1 cellular context compared by ENCODE assay signal in the genomic region with DNA sequence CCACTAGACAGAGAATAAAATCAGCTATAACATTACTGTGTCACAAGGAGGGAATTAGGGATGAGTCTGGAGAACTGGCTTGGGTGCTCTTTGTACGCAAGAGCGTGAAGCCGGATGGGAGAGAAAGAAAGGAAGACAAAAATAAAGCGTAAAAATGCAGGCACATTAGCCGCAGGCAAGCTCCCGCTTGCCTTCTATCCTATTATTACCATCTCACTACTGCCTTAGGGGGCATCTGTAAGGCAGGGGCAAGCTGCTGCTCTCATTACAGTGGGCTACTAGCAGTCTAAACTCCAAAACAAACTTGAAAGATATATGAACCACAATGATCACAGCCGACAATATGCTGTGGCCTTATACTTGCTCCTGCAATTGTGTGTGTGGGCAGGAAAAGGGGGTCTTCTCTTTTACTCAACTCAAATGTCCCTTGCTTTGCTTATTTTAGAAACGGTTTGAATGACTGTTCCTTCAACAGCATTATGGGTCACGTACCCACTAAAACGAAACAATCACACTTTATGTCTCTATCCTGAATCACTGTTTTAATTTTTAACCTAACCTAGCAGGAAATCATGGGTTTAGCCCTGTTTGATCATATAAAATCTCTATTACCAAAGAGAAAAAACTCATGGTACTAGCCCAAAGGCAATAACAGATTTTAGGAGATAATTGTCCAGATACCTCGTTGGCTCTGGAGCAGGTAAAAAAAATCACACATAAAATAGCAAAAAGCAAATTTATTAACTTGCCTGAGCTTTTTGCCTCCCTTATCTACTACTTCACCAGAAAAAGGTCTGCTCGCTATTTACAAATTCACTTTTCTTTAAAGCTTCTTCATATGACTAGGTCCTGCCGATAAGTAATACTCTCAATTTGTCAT.
TF ChIP-seq lines count a peak whose summit lies in the region.

No MANE protein-coding gene starts in this region.

TF ChIP-seq in HEK293, 187 proteins besides CTCF, POLR2A, EP300 and RAD21 (continued from another document):
- TF ChIP-seq, protein P1, sequence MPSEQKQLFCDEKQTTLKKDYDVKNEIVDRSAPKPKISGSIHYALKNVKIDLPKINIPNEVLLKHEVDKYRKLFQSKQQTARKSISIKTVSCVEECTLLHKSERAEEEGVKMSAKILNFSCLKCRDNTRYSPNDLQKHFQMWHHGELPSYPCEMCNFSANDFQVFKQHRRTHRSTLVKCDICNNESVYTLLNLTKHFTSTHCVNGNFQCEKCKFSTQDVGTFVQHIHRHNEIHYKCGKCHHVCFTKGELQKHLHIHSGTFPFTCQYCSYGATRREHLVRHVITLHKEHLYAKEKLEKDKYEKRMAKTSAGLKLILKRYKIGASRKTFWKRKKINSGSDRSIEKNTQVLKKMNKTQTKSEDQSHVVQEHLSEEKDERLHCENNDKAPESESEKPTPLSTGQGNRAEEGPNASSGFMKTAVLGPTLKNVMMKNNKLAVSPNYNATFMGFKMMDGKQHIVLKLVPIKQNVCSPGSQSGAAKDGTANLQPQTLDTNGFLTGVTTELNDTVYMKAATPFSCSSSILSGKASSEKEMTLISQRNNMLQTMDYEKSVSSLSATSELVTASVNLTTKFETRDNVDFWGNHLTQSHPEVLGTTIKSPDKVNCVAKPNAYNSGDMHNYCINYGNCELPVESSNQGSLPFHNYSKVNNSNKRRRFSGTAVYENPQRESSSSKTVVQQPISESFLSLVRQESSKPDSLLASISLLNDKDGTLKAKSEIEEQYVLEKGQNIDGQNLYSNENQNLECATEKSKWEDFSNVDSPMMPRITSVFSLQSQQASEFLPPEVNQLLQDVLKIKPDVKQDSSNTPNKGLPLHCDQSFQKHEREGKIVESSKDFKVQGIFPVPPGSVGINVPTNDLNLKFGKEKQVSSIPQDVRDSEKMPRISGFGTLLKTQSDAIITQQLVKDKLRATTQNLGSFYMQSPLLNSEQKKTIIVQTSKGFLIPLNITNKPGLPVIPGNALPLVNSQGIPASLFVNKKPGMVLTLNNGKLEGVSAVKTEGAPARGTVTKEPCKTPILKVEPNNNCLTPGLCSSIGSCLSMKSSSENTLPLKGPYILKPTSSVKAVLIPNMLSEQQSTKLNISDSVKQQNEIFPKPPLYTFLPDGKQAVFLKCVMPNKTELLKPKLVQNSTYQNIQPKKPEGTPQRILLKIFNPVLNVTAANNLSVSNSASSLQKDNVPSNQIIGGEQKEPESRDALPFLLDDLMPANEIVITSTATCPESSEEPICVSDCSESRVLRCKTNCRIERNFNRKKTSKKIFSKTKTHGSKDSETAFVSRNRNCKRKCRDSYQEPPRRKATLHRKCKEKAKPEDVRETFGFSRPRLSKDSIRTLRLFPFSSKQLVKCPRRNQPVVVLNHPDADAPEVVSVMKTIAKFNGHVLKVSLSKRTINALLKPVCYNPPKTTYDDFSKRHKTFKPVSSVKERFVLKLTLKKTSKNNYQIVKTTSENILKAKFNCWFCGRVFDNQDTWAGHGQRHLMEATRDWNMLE (tag by site-specific recombination; conservative IDR thresholded peaks at IDR 0.05; ENCODE audit: low read depth), result no peak
- TF ChIP-seq, protein P2, sequence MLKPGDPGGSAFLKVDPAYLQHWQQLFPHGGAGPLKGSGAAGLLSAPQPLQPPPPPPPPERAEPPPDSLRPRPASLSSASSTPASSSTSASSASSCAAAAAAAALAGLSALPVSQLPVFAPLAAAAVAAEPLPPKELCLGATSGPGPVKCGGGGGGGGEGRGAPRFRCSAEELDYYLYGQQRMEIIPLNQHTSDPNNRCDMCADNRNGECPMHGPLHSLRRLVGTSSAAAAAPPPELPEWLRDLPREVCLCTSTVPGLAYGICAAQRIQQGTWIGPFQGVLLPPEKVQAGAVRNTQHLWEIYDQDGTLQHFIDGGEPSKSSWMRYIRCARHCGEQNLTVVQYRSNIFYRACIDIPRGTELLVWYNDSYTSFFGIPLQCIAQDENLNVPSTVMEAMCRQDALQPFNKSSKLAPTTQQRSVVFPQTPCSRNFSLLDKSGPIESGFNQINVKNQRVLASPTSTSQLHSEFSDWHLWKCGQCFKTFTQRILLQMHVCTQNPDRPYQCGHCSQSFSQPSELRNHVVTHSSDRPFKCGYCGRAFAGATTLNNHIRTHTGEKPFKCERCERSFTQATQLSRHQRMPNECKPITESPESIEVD (tag by site-specific recombination; IDR thresholded peaks at IDR 0.05), result peak; percentile 59
- TF ChIP-seq TRIM28 (IDR thresholded peaks at IDR 0.05; ENCODE audit: borderline replicate concordance, low read length), result peak; percentile 58; the same call in 1 of the 2 replicates
- peak; percentile 76 for TF ChIP-seq OSR2 (tag by site-specific recombination; IDR thresholded peaks at IDR 0.05)
